ENCODE assay signal across 33 cellular contexts in the genomic region with DNA sequence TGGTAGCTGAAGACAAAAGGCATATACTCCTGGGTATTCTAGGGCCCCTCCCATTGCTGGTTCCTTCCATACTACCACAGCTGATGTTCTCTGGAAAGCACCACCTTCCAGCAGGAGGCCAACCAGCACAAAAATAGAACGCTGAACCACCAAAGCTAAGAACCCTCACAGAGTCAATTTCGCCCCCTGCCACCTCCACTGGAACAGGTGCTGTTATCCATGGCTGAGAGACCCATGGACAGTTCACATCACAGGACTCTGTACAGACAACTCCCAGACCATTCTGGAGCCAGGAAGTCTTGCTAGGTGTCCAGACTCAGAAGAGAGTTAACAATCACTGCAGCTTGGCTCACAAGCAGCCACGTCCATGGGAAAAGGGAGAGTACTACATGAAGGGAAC.
"Had no signal": no experiment of that assay in that cellular context is flagged by ENCODE, and none has a peak within 500 bp of the region (broad histone marks: within the 10 kb centered on the region; RNA-seq: fewer than 3 reads in every experiment).

No MANE protein-coding gene starts in this region.

- H3K9me3 ChIP-seq: adrenal gland, body of pancreas had no signal

- H3K27me3 ChIP-seq: adrenal gland, ascending aorta, body of pancreas, brain microvascular endothelial cell, breast epithelium, cardiac muscle cell had no signal

- H3K4me1 ChIP-seq: adrenal gland, ascending aorta, body of pancreas, breast epithelium had no signal

- H3K27ac ChIP-seq: adrenal gland, ascending aorta, body of pancreas, brain microvascular endothelial cell, breast epithelium, cardiac muscle cell had no signal

- ATAC-seq: activated naive CD4-positive, alpha-beta T cell treated with anti-CD3 and anti-CD28 coated beads, Interleukin-2, amount 50 U/mL, for 72 hours; activated naive CD8-positive, alpha-beta T cell treated with anti-CD3 and anti-CD28 coated beads, Interleukin-2, amount 50 U/mL, for 24 hours; activated T-cell treated with anti-CD3 and anti-CD28 coated beads, Interleukin-2, amount 50 U/mL, for 4 hours; activated T-cell treated with anti-CD3 and anti-CD28 coated beads, Interleukin-2, amount 50 U/mL, for 72 hours; activated T-helper 17 cell treated with anti-CD3 and anti-CD28 coated beads, Interleukin-2, amount 50 U/mL, for 72 hours; body of pancreas had no signal

- H3K4me3 ChIP-seq: adrenal gland, ascending aorta, body of pancreas, breast epithelium, cardiac muscle cell had no signal

- DNase-seq: activated effector memory CD4-positive, alpha-beta T cell treated with anti-CD3 and anti-CD28 coated beads, Interleukin-2, amount 50 U/mL, for 16 hours; activated effector memory CD4-positive, alpha-beta T cell treated with Interleukin-2 at 50 U/mL for 16 hours; activated gamma-delta T cell; activated gamma-delta T cell treated with Interleukin-2 at 50 U/mL for 16 hours; activated naive CD4-positive, alpha-beta T cell; activated naive CD4-positive, alpha-beta T cell treated with anti-CD3 and anti-CD28 coated beads for 36 hours; activated naive CD4-positive, alpha-beta T cell treated with anti-CD3 and anti-CD28 coated beads, Interleukin-2, amount 10 ng/mL, durations not matched to agents 7 days and 5 days; activated naive CD4-positive, alpha-beta T cell treated with anti-CD3 and anti-CD28 coated beads, Interleukin-2, amount 50 U/mL, for 16 hours; activated naive CD4-positive, alpha-beta T cell treated with Interleukin-2 at 50 U/mL for 16 hours; activated naive CD8-positive, alpha-beta T cell treated with anti-CD3 and anti-CD28 coated beads for 36 hours; activated naive CD8-positive, alpha-beta T cell treated with anti-CD3 and anti-CD28 coated beads, Interleukin-2, amount 10 ng/mL, durations not matched to agents 7 days and 5 days; activated naive CD8-positive, alpha-beta T cell treated with anti-CD3 and anti-CD28 coated beads, Interleukin-2, amount 50 U/mL, for 24 hours; activated T-cell treated with anti-CD3 and anti-CD28 coated beads for 4 hours; activated T-cell treated with anti-CD3 and anti-CD28 coated beads, Interleukin-2, amount 50 U/mL, for 1 hour; activated T-cell treated with anti-CD3 and anti-CD28 coated beads, Interleukin-2, amount 50 U/mL, for 24 hours; activated T-cell treated with anti-CD3 and anti-CD28 coated beads, Interleukin-2, amount 50 U/mL, for 4 hours; activated T-cell treated with anti-CD3 and anti-CD28 coated beads, Interleukin-2, amount 50 U/mL, for 48 hours; activated T-cell treated with anti-CD3 and anti-CD28 coated beads, Interleukin-2, amount 50 U/mL, for 72 hours; adrenal gland; amniotic stem cell; amygdala; anterior cingulate cortex; aorta; body of pancreas; brain microvascular endothelial cell; caudate nucleus; central memory CD4-positive, alpha-beta T cell; cerebellar nuclear complex had no signal

- H3K36me3 ChIP-seq: adrenal gland, ascending aorta, brain microvascular endothelial cell, breast epithelium, cardiac muscle cell had no signal
